ENCODE assay signal across 8 cellular contexts in the genomic region with DNA sequence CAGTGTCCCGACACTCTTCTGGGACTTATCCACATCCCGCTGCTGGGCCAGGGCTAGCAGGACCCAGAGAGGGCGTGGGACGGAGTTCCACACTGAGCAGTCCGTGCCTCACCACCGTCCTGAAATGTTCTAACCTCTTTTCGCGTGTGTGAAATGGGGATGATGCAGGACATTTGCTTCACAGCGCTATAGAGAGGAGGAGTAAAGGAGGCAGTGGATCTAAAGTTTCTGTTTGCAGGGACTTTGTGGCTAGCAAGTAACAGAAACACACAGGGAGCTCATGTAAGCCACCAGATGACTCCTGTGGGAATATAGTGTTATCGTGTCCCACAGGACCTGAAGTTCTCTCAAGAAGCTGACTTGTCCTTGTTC.
DNase-seq lines count a peak whose midpoint lies in the region; ATAC-seq and TF ChIP-seq lines count a peak whose summit lies in the region.

No MANE protein-coding gene starts in this region.

- no peak for TF ChIP-seq POLR2A in GM18505 (IDR thresholded peaks at IDR 0.05; ENCODE audit: borderline replicate concordance, extremely low read depth, insufficient read depth, insufficient read length)

- no peaks in the 10 kb centered on the region for H3K9me3 ChIP-seq in mucosa of stomach (ENCODE audit: control insufficient read depth, low read length)

- ATAC-seq in GM18505 (IDR thresholded peaks at IDR 0.05; ENCODE audit: unreplicated experiment), result peak; percentile 12
- ATAC-seq in effector memory CD8-positive, alpha-beta T cell (replicated peaks), result peak; percentile 25
- ATAC-seq in HG02884 (IDR thresholded peaks at IDR 0.05; ENCODE audit: unreplicated experiment), result no peak
- no peak for ATAC-seq in HG02852 (IDR thresholded peaks at IDR 0.05; ENCODE audit: unreplicated experiment)

- peak overlapping the region; percentile 83 to 100 for H3K4me3 Mint-ChIP-seq in effector memory CD8-positive, alpha-beta T cell

- H3K27me3 Mint-ChIP-seq in effector memory CD8-positive, alpha-beta T cell, result no peaks in the 10 kb centered on the region

- no peaks in the 10 kb centered on the region for H3K36me3 ChIP-seq in mucosa of stomach (ENCODE audit: control insufficient read depth, insufficient read depth, low read length)

- DNase-seq in OCI-M1 (lab: John Stamatoyannopoulos, UW) (peak; percentile 50), NCI-H128 (lab: John Stamatoyannopoulos, UW; ENCODE audit: unreplicated experiment) (no peak), DMS153 treated with DMSO at 0.1 percent for 48 hours (lab: John Stamatoyannopoulos, UW; ENCODE audit: unreplicated experiment) (no peak)
- DNase-seq in effector memory CD8-positive, alpha-beta T cell, result no peak

- peak overlapping the region; percentile 90 to 100 for H3K27ac Mint-ChIP-seq in effector memory CD8-positive, alpha-beta T cell

- no peaks in the 10 kb centered on the region for H3K9me3 Mint-ChIP-seq in effector memory CD8-positive, alpha-beta T cell

- H3K36me3 Mint-ChIP-seq in effector memory CD8-positive, alpha-beta T cell (ENCODE audit: insufficient read depth), result peaks cover 24% of the 10 kb centered on the region

- H3K27me3 ChIP-seq in mucosa of stomach (ENCODE audit: control insufficient read depth, insufficient read depth, low read length), result no peaks in the 10 kb centered on the region

- H3K9ac ChIP-seq in mucosa of stomach (ENCODE audit: low read length), result peak overlapping the region; percentile 95

- H3K4me1 Mint-ChIP-seq in effector memory CD8-positive, alpha-beta T cell (ENCODE audit: low read depth in 2 of 2), result peaks cover 19 to 23% of the 10 kb centered on the region in 2 donors

- H3K4me3 ChIP-seq in mucosa of stomach (ENCODE audit: low read length), result peak overlapping the region; percentile 88

- peaks cover 10% of the 10 kb centered on the region for H3K4me1 ChIP-seq in mucosa of stomach (ENCODE audit: control insufficient read depth, insufficient read depth, low read length)

Comparison
In these comparisons a context has a peak if more than half of its experiments do, and no peak if none do; other contexts are left out.
1. ATAC-seq: peak in GM18505 (single experiment) and effector memory CD8-positive, alpha-beta T cell (single experiment); none in HG02884 (single experiment) and HG02852 (single experiment).